Comparison of ENCODE assay signal across 25 cellular contexts in genomic region chr13:112664501-112665203, GRCh38. TPM values are rescaled to one million over a fixed set of nuclear protein-coding genes. Genes with fewer than 3 reads are reported as not detected.
DNase-seq lines count a peak whose midpoint lies in the region; ATAC-seq and TF ChIP-seq lines count a peak whose summit lies in the region.
"Had no signal": no experiment of that assay in that cellular context is flagged by ENCODE, and none has a peak within 500 bp of the region (broad histone marks: within the 10 kb centered on the region; RNA-seq: fewer than 3 reads in every experiment).

No MANE protein-coding gene starts in this region.

- H3K27me3 Mint-ChIP-seq in activated T-helper 17 cell treated with anti-CD3 and anti-CD28 coated beads, Interleukin-2, amount 50 U/mL, for 72 hours, result no peaks in the 10 kb centered on the region
- H3K27me3 Mint-ChIP-seq: activated T-cell treated with anti-CD3 and anti-CD28 coated beads, Interleukin-2, amount 50 U/mL, for 24 hours had no signal

- no peak for TF ChIP-seq EP300 in SK-N-SH (IDR thresholded peaks at IDR 0.05; ENCODE audit: borderline replicate concordance in 1 of 2, low read depth in 1 of 2, low read length in 1 of 2)

- no peaks in the 10 kb centered on the region for H3K36me3 ChIP-seq in lower lobe of right lung
- no peaks in the 10 kb centered on the region for H3K36me3 ChIP-seq in SK-N-SH (replicated peaks in 1 of 2; ENCODE audit: control insufficient read depth in 1 of 2, insufficient read depth in 2 of 2, low read length in 1 of 2)
- H3K36me3 ChIP-seq: adrenal gland, BLaER1, gastroesophageal sphincter had no signal

- DNase-seq in cardiac septum (ENCODE audit: low spot score), result peak; percentile 31
- no peak for DNase-seq in left ventricle myocardium superior
- DNase-seq in ecto neural progenitor cell (ENCODE audit: low spot score), result peak; percentile 36
- DNase-seq in lower lobe of right lung, result peak; percentile 36
- DNase-seq in DMS153 treated with DMSO at 0.1 percent for 48 hours (lab: John Stamatoyannopoulos, UW; ENCODE audit: unreplicated experiment), result no peak
- DNase-seq in middle frontal gyrus (ENCODE audit: extremely low spot score, low spot score), result no peak
- no peak for DNase-seq in SK-N-SH
- DNase-seq: activated CD4-positive, CD25-positive, alpha-beta regulatory T cell treated with anti-CD3 and anti-CD28 coated beads, Interleukin-2, amount 50 U/mL, for 72 hours; activated naive CD4-positive, alpha-beta T cell; activated T-cell treated with anti-CD3 and anti-CD28 coated beads, Interleukin-2, amount 50 U/mL, for 24 hours; COR-L47; dermis blood vessel endothelial cell; MM.1S; NCI-H1436; NCI-H748 treated with DMSO at 0.1 percent for 48 hours; PC-3; retina; SHP77 treated with DMSO at 0.1 percent for 48 hours; stimulated activated CD4-positive, alpha-beta T cell treated with anti-CD3 and anti-CD28 coated beads, Interleukin-12 subunit alpha, Interleukin-12 subunit beta, amount 100 ng/mL, for 4 hours; stimulated activated CD4-positive, alpha-beta T cell treated with anti-CD3 and anti-CD28 coated beads, Interleukin-4, amount 100 ng/mL, for 4 hours; stimulated activated naive CD8-positive, alpha-beta T cell treated with anti-CD3 and anti-CD28 coated beads, Interleukin-15, Interleukin-2, amounts not matched to agents 100 U/mL and 50 U/mL, for 24 hours had no signal

- H3K4me3 ChIP-seq in lower lobe of right lung (no peak overlapping the region), SK-N-SH (ENCODE audit: low read depth in 2 of 2, low read length in 1 of 2) (no peak overlapping the region)
- H3K4me3 ChIP-seq: adrenal gland, BLaER1, gastroesophageal sphincter had no signal

- no peaks in the 10 kb centered on the region for H3K4me1 Mint-ChIP-seq in activated T-helper 17 cell treated with anti-CD3 and anti-CD28 coated beads, Interleukin-2, amount 50 U/mL, for 72 hours

- no peaks in the 10 kb centered on the region for H3K79me2 ChIP-seq in SK-N-SH (ENCODE audit: insufficient read depth)

- CTCF ChIA-PET in SK-N-SH (lab: Yijun Ruan, JAX), result interaction anchor here (1.2 to 1.5 kb wide), 3 partner anchors 12 to 25 kb away, joined by 3 to 4 read pairs (median 3); no protein-coding TSS in a partner anchor

- H3K9me3 Mint-ChIP-seq in activated T-helper 17 cell treated with anti-CD3 and anti-CD28 coated beads, Interleukin-2, amount 50 U/mL, for 72 hours, result no peaks in the 10 kb centered on the region
- H3K9me3 Mint-ChIP-seq: activated T-cell treated with anti-CD3 and anti-CD28 coated beads, Interleukin-2, amount 50 U/mL, for 24 hours had no signal

- H4K20me1 ChIP-seq in SK-N-SH (ENCODE audit: insufficient read depth), result no peaks in the 10 kb centered on the region
- H4K20me1 ChIP-seq: BLaER1 had no signal

- no peaks in the 10 kb centered on the region for H3K36me3 Mint-ChIP-seq in activated T-helper 17 cell treated with anti-CD3 and anti-CD28 coated beads, Interleukin-2, amount 50 U/mL, for 72 hours (ENCODE audit: low read depth)

- no peak overlapping the region for H3K4me2 ChIP-seq in SK-N-SH
- H3K4me2 ChIP-seq: BLaER1 had no signal

- TF ChIP-seq RAD21 in SK-N-SH (IDR thresholded peaks at IDR 0.05; ENCODE audit: low read length), result no peak

- WGBS in SK-N-SH (ENCODE audit: low lambda C conversion rate), result 85% methylated on average over 13 of the region's 22 CpGs

- TF ChIP-seq CTCF in lower lobe of right lung (IDR thresholded peaks at IDR 0.05) (no peak), SK-N-SH (IDR thresholded peaks at IDR 0.05) (no peak)

- H3K4me3 Mint-ChIP-seq in activated T-helper 17 cell treated with anti-CD3 and anti-CD28 coated beads, Interleukin-2, amount 50 U/mL, for 72 hours, result no peak overlapping the region
- H3K4me3 Mint-ChIP-seq: activated T-cell treated with anti-CD3 and anti-CD28 coated beads, Interleukin-2, amount 50 U/mL, for 24 hours had no signal

- POLR2A ChIA-PET in SK-N-SH (lab: Yijun Ruan, JAX), result no interaction called here

- intact Hi-C loops in cardiac septum (cut with DNase I) (no loop called here), left ventricle myocardium superior (cut with micrococcal nuclease) (no loop called here), lower lobe of right lung (cut with DNase I) (no loop called here)

- ATAC-seq in left ventricle myocardium superior, result no peak
- ATAC-seq in lower lobe of right lung, result no peak
- no peak for ATAC-seq in activated T-helper 17 cell treated with anti-CD3 and anti-CD28 coated beads, Interleukin-2, amount 50 U/mL, for 72 hours (replicated peaks)
- ATAC-seq: gastroesophageal sphincter; PC-3; stimulated activated naive CD8-positive, alpha-beta T cell treated with anti-CD3 and anti-CD28 coated beads, Interleukin-15, Interleukin-2, amounts not matched to agents 100 U/mL and 50 U/mL, for 24 hours had no signal

- H3K9me3 ChIP-seq in lower lobe of right lung, result no peaks in the 10 kb centered on the region
- no peaks in the 10 kb centered on the region for H3K9me3 ChIP-seq in SK-N-SH
- H3K9me3 ChIP-seq: adrenal gland, BLaER1, gastroesophageal sphincter had no signal

- H3K27ac ChIP-seq in lower lobe of right lung, result no peak overlapping the region
- no peak overlapping the region for H3K27ac ChIP-seq in SK-N-SH (ENCODE audit: low read depth in 2 of 2, low read length in 1 of 2)
- H3K27ac ChIP-seq: adrenal gland, BLaER1, gastroesophageal sphincter had no signal

- no peaks in the 10 kb centered on the region for H3F3A ChIP-seq in SK-N-SH (replicated peaks; ENCODE audit: insufficient read depth)

- no peak overlapping the region for H3K9ac ChIP-seq in SK-N-SH
- H3K9ac ChIP-seq: BLaER1 had no signal

- no peak overlapping the region for H2AFZ ChIP-seq in SK-N-SH (ENCODE audit: low read depth)

- no peaks in the 10 kb centered on the region for H3K9me2 ChIP-seq in SK-N-SH

- H3K27me3 ChIP-seq in lower lobe of right lung (ENCODE audit: low read depth) (no peaks in the 10 kb centered on the region), SK-N-SH (ENCODE audit: insufficient read depth) (no peaks in the 10 kb centered on the region)
- H3K27me3 ChIP-seq: adrenal gland, BLaER1 had no signal

- no peak overlapping the region for H3K27ac Mint-ChIP-seq in activated T-helper 17 cell treated with anti-CD3 and anti-CD28 coated beads, Interleukin-2, amount 50 U/mL, for 72 hours
- H3K27ac Mint-ChIP-seq: activated T-cell treated with anti-CD3 and anti-CD28 coated beads, Interleukin-2, amount 50 U/mL, for 24 hours had no signal

- H3K4me1 ChIP-seq in lower lobe of right lung (no peaks in the 10 kb centered on the region), SK-N-SH (ENCODE audit: control insufficient read depth in 1 of 2, insufficient read depth in 2 of 2, low read depth in 1 of 2, low read length in 1 of 2) (no peaks in the 10 kb centered on the region)
- H3K4me1 ChIP-seq: adrenal gland, BLaER1, gastroesophageal sphincter had no signal

TF ChIP-seq in SK-N-SH, 30 proteins besides CTCF, POLR2A, EP300 and RAD21 (continues in another document):
- TF ChIP-seq FOXJ3 (CRISPR knock-in tag; IDR thresholded peaks at IDR 0.05) (no peak), SIN3A (IDR thresholded peaks at IDR 0.05; ENCODE audit: borderline replicate concordance, low read depth, low read length) (no peak), YY1 (IDR thresholded peaks at IDR 0.05; ENCODE audit: low read depth) (no peak), NFIC (IDR thresholded peaks at IDR 0.05; ENCODE audit: borderline replicate concordance) (no peak), RXRA (IDR thresholded peaks at IDR 0.05; ENCODE audit: borderline replicate concordance, low read depth) (no peak), EZH2phosphoT487 (IDR thresholded peaks at IDR 0.05; ENCODE audit: borderline replicate concordance, low read depth) (no peak), POLR2AphosphoS5 (IDR thresholded peaks at IDR 0.05; ENCODE audit: low read depth, low read length) (no peak), USF2 (IDR thresholded peaks at IDR 0.05; ENCODE audit: borderline replicate concordance, low read depth, low read length) (no peak), TAF1 (IDR thresholded peaks at IDR 0.05; ENCODE audit: borderline replicate concordance, low read depth, low read length) (no peak), FOXM1 (IDR thresholded peaks at IDR 0.05; ENCODE audit: low read depth) (no peak), JUND (IDR thresholded peaks at IDR 0.05) (no peak), MAX (IDR thresholded peaks at IDR 0.05; ENCODE audit: low read depth) (no peak), PBX3 (IDR thresholded peaks at IDR 0.05) (no peak), MXI1 (IDR thresholded peaks at IDR 0.05; ENCODE audit: low read depth, low read length) (no peak), TEAD4 (IDR thresholded peaks at IDR 0.05; ENCODE audit: borderline replicate concordance, insufficient read depth) (no peak), GATA2 (CRISPR knock-in tag; IDR thresholded peaks at IDR 0.05) (no peak), ELF1 (IDR thresholded peaks at IDR 0.05) (no peak)

RNA-seq across cellular contexts. Expression of gene ATP11A, which starts 25.2 kb away (rescaled TPM):
- total RNA-seq in cardiac septum (96.5 TPM), left ventricle myocardium superior (102 TPM), lower lobe of right lung (281 TPM)
- total RNA-seq in activated T-helper 17 cell treated with anti-CD3 and anti-CD28 coated beads, Interleukin-2, amount 50 U/mL, for 72 hours, result 10 to 100 TPM; 39.7 to 48.6 TPM
- 2.9 and 4.1 TPM in 2 replicates for polyA plus RNA-seq in SK-N-SH (2012; rRNA removed)
- 3.0 and 3.8 TPM in 2 replicates for polyA plus RNA-seq in SK-N-SH (2012; cell fraction: cytosol; rRNA removed)
- 11.6 and 12.7 TPM in 2 replicates for polyA plus RNA-seq in SK-N-SH (2012; cell fraction: nucleus; rRNA removed)

Comparison
In these comparisons a context has a peak if more than half of its experiments do, and no peak if none do; other contexts are left out.
1. DNase-seq: peak in cardiac septum (single experiment), ecto neural progenitor cell (single experiment) and lower lobe of right lung (single experiment); none in left ventricle myocardium superior (single experiment), DMS153 treated with DMSO at 0.1 percent for 48 hours (single experiment), middle frontal gyrus (single experiment) and SK-N-SH (single experiment).